In the genomic region with DNA sequence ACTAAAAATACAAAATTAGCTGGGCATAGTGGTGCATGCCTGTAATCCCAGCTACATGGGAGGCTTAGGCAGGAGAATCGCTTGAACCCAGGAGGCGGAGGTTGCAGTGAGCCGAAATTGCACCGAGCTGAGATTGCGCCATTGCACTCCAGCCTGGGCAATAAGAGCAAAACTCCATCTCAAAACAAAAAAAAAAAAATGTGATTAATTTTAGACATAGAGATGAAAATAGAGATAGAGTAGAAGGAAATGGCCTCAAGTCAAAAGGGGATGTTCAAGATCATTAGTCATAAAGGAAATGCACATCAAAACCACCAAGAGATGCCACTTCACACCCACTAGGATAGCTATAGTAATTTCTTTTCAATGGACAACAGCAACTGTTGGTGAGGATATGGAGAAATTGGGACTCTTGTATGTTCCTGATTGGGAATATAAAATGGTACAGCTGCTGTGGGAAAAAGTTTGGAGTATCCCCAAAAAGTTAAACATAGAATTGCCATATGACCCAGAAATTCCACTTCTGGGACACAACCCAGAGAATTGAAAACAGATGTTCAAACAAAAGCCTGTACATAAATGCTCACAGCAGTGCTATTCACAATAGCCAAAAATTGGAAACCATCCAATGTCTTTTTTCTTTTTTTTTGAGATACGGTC, we compare ENCODE assay signal across 9 cellular contexts. TPM values are rescaled to one million over a fixed set of nuclear protein-coding genes. Genes with fewer than 3 reads are reported as not detected.
DNase-seq lines count a peak whose midpoint lies in the region; ATAC-seq and TF ChIP-seq lines count a peak whose summit lies in the region.
"Had no signal": no experiment of that assay in that cellular context is flagged by ENCODE, and none has a peak within 500 bp of the region (broad histone marks: within the 10 kb centered on the region; RNA-seq: fewer than 3 reads in every experiment).

No MANE protein-coding gene starts in this region.

- POLR2A ChIA-PET in PC-3 (lab: Charles Lee; ENCODE audit: unreplicated experiment): no interaction called here

- H3K27me3 ChIP-seq in PC-3 (ENCODE audit: low read length): no peaks in the 10 kb centered on the region
- no peaks in the 10 kb centered on the region for H3K27me3 ChIP-seq in subcutaneous abdominal adipose tissue (ENCODE audit: control insufficient read depth in 5 of 5, insufficient read depth in 4 of 5, low read length in 5 of 5)

- H3K36me3 ChIP-seq in PC-3 (ENCODE audit: low read depth, low read length): no peaks in the 10 kb centered on the region
- H3K36me3 ChIP-seq in subcutaneous abdominal adipose tissue (ENCODE audit: control insufficient read depth in 5 of 5, insufficient read depth in 5 of 5, low read length in 5 of 5): no peaks in the 10 kb centered on the region

- no peak overlapping the region for H3K4me3 Mint-ChIP-seq in activated T-cell treated with anti-CD3 and anti-CD28 coated beads, Interleukin-2, amount 50 U/mL, for 24 hours
- H3K4me3 Mint-ChIP-seq: activated B cell treated with CpG ODN at 0.5 μM for 24 hours had no signal

- H3K4me1 ChIP-seq in PC-3 (ENCODE audit: insufficient read depth, low read length) (peaks cover 16% of the 10 kb centered on the region), subcutaneous abdominal adipose tissue (ENCODE audit: control insufficient read depth in 5 of 5, insufficient read depth in 5 of 5, low read length in 5 of 5) (peaks cover 8 to 53% (median 26%) of the 10 kb centered on the region in 5 donors)

- no peak overlapping the region for H2AFZ ChIP-seq in PC-3 (ENCODE audit: low read length)

- peaks cover 48% of the 10 kb centered on the region for H3K36me3 Mint-ChIP-seq in activated T-cell treated with anti-CD3 and anti-CD28 coated beads, Interleukin-2, amount 50 U/mL, for 24 hours (ENCODE audit: low read depth)

- H3K27ac ChIP-seq in PC-3 (ENCODE audit: low read length) (peak overlapping the region; percentile 27), subcutaneous abdominal adipose tissue (ENCODE audit: low read depth, low read length) (peak overlapping the region; percentile 21)

- TF ChIP-seq CTCF in PC-3 (conservative IDR thresholded peaks at IDR 0.05; ENCODE audit: low read depth, low read length): no peak
- TF ChIP-seq CTCF in foreskin fibroblast (IDR thresholded peaks at IDR 0.05; ENCODE audit: low read depth, low read length): no peak

- H3K4me3 ChIP-seq in PC-3 (ENCODE audit: low read length): no peak overlapping the region
- no peak overlapping the region for H3K4me3 ChIP-seq in foreskin fibroblast (ENCODE audit: low read depth in 1 of 2, low read length in 2 of 2)
- no peak overlapping the region for H3K4me3 ChIP-seq in subcutaneous abdominal adipose tissue (ENCODE audit: low read depth in 1 of 5, low read length in 5 of 5)

- H3K9me2 ChIP-seq in PC-3 (replicated peaks; ENCODE audit: low read length): no peaks in the 10 kb centered on the region

- no peaks in the 10 kb centered on the region for H3K27me3 Mint-ChIP-seq in activated T-cell treated with anti-CD3 and anti-CD28 coated beads, Interleukin-2, amount 50 U/mL, for 24 hours
- H3K27me3 Mint-ChIP-seq: activated B cell treated with CpG ODN at 0.5 μM for 24 hours had no signal

- DNase-seq in activated T-cell treated with anti-CD3 and anti-CD28 coated beads, Interleukin-2, amount 50 U/mL, for 24 hours: no peak
- no peak for DNase-seq in activated T-cell treated with anti-CD3 and anti-CD28 coated beads, Interleukin-2, amount 50 U/mL, for 1 hour
- peak; percentile 40 for DNase-seq in PC-3
- peak; percentile 79 to 89 for DNase-seq in foreskin fibroblast
- no peak for DNase-seq in posterior cingulate gyrus
- DNase-seq in NAMALWA (ENCODE audit: low spot score): no peak
- DNase-seq: activated B cell treated with CpG ODN at 0.5 μM for 24 hours had no signal

- peak overlapping the region; percentile 76 for H3K27ac Mint-ChIP-seq in activated T-cell treated with anti-CD3 and anti-CD28 coated beads, Interleukin-2, amount 50 U/mL, for 24 hours
- H3K27ac Mint-ChIP-seq: activated B cell treated with CpG ODN at 0.5 μM for 24 hours had no signal

- CTCF ChIA-PET in PC-3 (lab: Charles Lee): no interaction called here

- no peak overlapping the region for H3K9ac ChIP-seq in PC-3 (ENCODE audit: low read length)
- H3K9ac ChIP-seq in subcutaneous abdominal adipose tissue (ENCODE audit: low read length in 5 of 5): no peak overlapping the region

- H4K20me1 ChIP-seq in PC-3 (ENCODE audit: low read length): no peaks in the 10 kb centered on the region

- BruUV-seq in PC-3 (replicated peaks; lab: Mats Ljungman, UMichigan): no TSS peak

- peaks cover 32% of the 10 kb centered on the region for H3K4me1 Mint-ChIP-seq in activated T-cell treated with anti-CD3 and anti-CD28 coated beads, Interleukin-2, amount 50 U/mL, for 24 hours (ENCODE audit: low read depth)

- intact Hi-C loops in PC-3 (cut with micrococcal nuclease): no loop called here
- intact Hi-C loops in posterior cingulate gyrus (cut with DNase I): loop anchor here (5.0 kb wide), 1 partner anchor 34 kb away; no protein-coding TSS in a partner anchor

- H3K4me2 ChIP-seq in PC-3 (ENCODE audit: low read length): no peak overlapping the region

- no peaks in the 10 kb centered on the region for H3K9me3 ChIP-seq in PC-3 (ENCODE audit: low read length)
- no peaks in the 10 kb centered on the region for H3K9me3 ChIP-seq in subcutaneous abdominal adipose tissue (ENCODE audit: control insufficient read depth in 5 of 5, low read length in 5 of 5)

- no peaks in the 10 kb centered on the region for H3K79me2 ChIP-seq in PC-3 (ENCODE audit: low read length)

- no peaks in the 10 kb centered on the region for H3K9me3 Mint-ChIP-seq in activated T-cell treated with anti-CD3 and anti-CD28 coated beads, Interleukin-2, amount 50 U/mL, for 24 hours
- H3K9me3 Mint-ChIP-seq: activated B cell treated with CpG ODN at 0.5 μM for 24 hours had no signal

- H3F3A ChIP-seq in PC-3 (ENCODE audit: low read length, unreplicated experiment): no peaks in the 10 kb centered on the region

- ATAC-seq in PC-3: peak; percentile 65
- ATAC-seq in GM19452 (IDR thresholded peaks at IDR 0.05; ENCODE audit: unreplicated experiment): no peak

RNA-seq across cellular contexts. Expression of a gene that starts 55.4 kb away (rescaled TPM):
- total RNA-seq in PC-3 (2014; rRNA removed): 31.4 and 34.0 TPM in 2 replicates

Comparison
In these comparisons a context has a peak if more than half of its experiments do, and no peak if none do; other contexts are left out.
1. DNase-seq: peak in PC-3 (single experiment) and foreskin fibroblast (2 of 2); none in activated T-cell treated with anti-CD3 and anti-CD28 coated beads, Interleukin-2, amount 50 U/mL, for 24 hours (single experiment), activated T-cell treated with anti-CD3 and anti-CD28 coated beads, Interleukin-2, amount 50 U/mL, for 1 hour (single experiment), posterior cingulate gyrus (0 of 10) and NAMALWA (single experiment).